In genomic region chr1:20988030-20988825, GRCh38 we compare ENCODE assay signal across 25 cellular contexts.
A peak's percentile ranks its signal among the peaks of the same experiment; 100 is the strongest.
DNase-seq lines count a peak whose midpoint lies in the region; ATAC-seq and TF ChIP-seq lines count a peak whose summit lies in the region.
"Had no signal": no experiment of that assay in that cellular context is flagged by ENCODE, and none has a peak within 500 bp of the region (broad histone marks: within the 10 kb centered on the region; RNA-seq: fewer than 3 reads in every experiment).

No MANE protein-coding gene starts in this region.

- DNase-seq in cardiac muscle cell (ENCODE audit: low read depth in 1 of 2, low spot score in 1 of 2) = no peak
- no peak for DNase-seq in right atrium auricular region (ENCODE audit: low spot score)
- DNase-seq in choroid plexus epithelial cell (ENCODE audit: low read depth) = peak; percentile 64
- no peak for DNase-seq in mesothelial cell of epicardium (ENCODE audit: low spot score in 2 of 2, unreplicated experiment in 2 of 2)
- DNase-seq in middle frontal gyrus (ENCODE audit: extremely low spot score, low spot score) = no peak
- no peak for DNase-seq in AG08395 (ENCODE audit: low spot score)
- no peak for DNase-seq in germinal center (ENCODE audit: low spot score)
- DNase-seq: 8988T; activated CD4-positive, alpha-beta T cell treated with anti-CD3 and anti-CD28 coated beads, Interleukin-2, amount 10 ng/mL, durations not matched to agents 24 days and 14 days; activated naive CD4-positive, alpha-beta T cell; activated T-cell treated with anti-CD3 and anti-CD28 coated beads, Interleukin-2, amount 50 U/mL, for 4 hours; adrenal gland; AML-193; CD4-positive, alpha-beta memory T cell; foreskin keratinocyte; hypothalamus; left ventricle myocardium superior; NCI-H510A treated with DMSO at 0.1 percent for 48 hours; stimulated activated CD4-positive, alpha-beta T cell treated with anti-CD3 and anti-CD28 coated beads, Interleukin-15, amount 100 ng/mL, for 24 hours; stimulated activated naive CD8-positive, alpha-beta T cell treated with anti-CD3 and anti-CD28 coated beads, Interleukin-15, amount 100 ng/mL, for 72 hours had no signal

- peak overlapping the region; percentile 2 for H3K27ac ChIP-seq in cardiac muscle cell
- H3K27ac ChIP-seq in right atrium auricular region = no peak overlapping the region
- H3K27ac ChIP-seq: adrenal gland, foreskin keratinocyte, tibial nerve, VCaP had no signal

- no peak for TF ChIP-seq CTCF in cardiac muscle cell (IDR thresholded peaks at IDR 0.05; ENCODE audit: low read depth, low read length)
- TF ChIP-seq CTCF in right atrium auricular region (IDR thresholded peaks at IDR 0.05) = no peak
- no peak for TF ChIP-seq CTCF in choroid plexus epithelial cell (conservative IDR thresholded peaks at IDR 0.05; ENCODE audit: low read depth, low read length)
- TF ChIP-seq CTCF in mesothelial cell of epicardium (IDR thresholded peaks at IDR 0.05; ENCODE audit: unreplicated experiment) = no peak

- H3K36me3 ChIP-seq in cardiac muscle cell (no peaks in the 10 kb centered on the region), right atrium auricular region (no peaks in the 10 kb centered on the region)
- H3K36me3 ChIP-seq: adrenal gland, tibial nerve had no signal

- no peak overlapping the region for H3K4me3 ChIP-seq in cardiac muscle cell
- no peak overlapping the region for H3K4me3 ChIP-seq in right atrium auricular region
- H3K4me3 ChIP-seq in choroid plexus epithelial cell (ENCODE audit: low read depth, low read length) = no peak overlapping the region
- H3K4me3 ChIP-seq: adrenal gland, tibial nerve had no signal

- H3K4me1 Mint-ChIP-seq in mesothelial cell of epicardium = peaks cover 22% of the 10 kb centered on the region

- H3K27ac Mint-ChIP-seq in mesothelial cell of epicardium = peak overlapping the region; percentile 55
- H3K27ac Mint-ChIP-seq: activated CD4-positive, alpha-beta T cell treated with anti-CD3 and anti-CD28 coated beads, Interleukin-2, amount 10 ng/mL, durations not matched to agents 24 days and 14 days; CD4-positive, alpha-beta memory T cell; T-helper 2 cell treated with Interferon-gamma antibody and Interleukin-4, amounts not matched to agents 5 μg/mL and 100 μg/mL, for 36 hours had no signal

- no peak overlapping the region for H3K4me3 Mint-ChIP-seq in mesothelial cell of epicardium
- H3K4me3 Mint-ChIP-seq: activated CD4-positive, alpha-beta T cell treated with anti-CD3 and anti-CD28 coated beads, Interleukin-2, amount 10 ng/mL, durations not matched to agents 24 days and 14 days; activated T-cell treated with anti-CD3 and anti-CD28 coated beads, Interleukin-2, amount 50 U/mL, for 4 hours; CD4-positive, alpha-beta memory T cell; stimulated activated naive CD8-positive, alpha-beta T cell treated with anti-CD3 and anti-CD28 coated beads, Interleukin-15, amount 100 ng/mL, for 72 hours; T-helper 2 cell treated with Interferon-gamma antibody and Interleukin-4, amounts not matched to agents 5 μg/mL and 100 μg/mL, for 36 hours had no signal

- ATAC-seq in HG02759 (IDR thresholded peaks at IDR 0.05; ENCODE audit: unreplicated experiment) = no peak
- ATAC-seq: activated T-cell treated with anti-CD3 and anti-CD28 coated beads, Interleukin-2, amount 50 U/mL, for 4 hours; foreskin keratinocyte; left ventricle myocardium superior; sciatic nerve; stimulated activated naive CD8-positive, alpha-beta T cell treated with anti-CD3 and anti-CD28 coated beads, Interleukin-15, amount 100 ng/mL, for 72 hours had no signal

- no peaks in the 10 kb centered on the region for H3K9me3 Mint-ChIP-seq in mesothelial cell of epicardium
- H3K9me3 Mint-ChIP-seq: activated CD4-positive, alpha-beta T cell treated with anti-CD3 and anti-CD28 coated beads, Interleukin-2, amount 10 ng/mL, durations not matched to agents 24 days and 14 days; activated T-cell treated with anti-CD3 and anti-CD28 coated beads, Interleukin-2, amount 50 U/mL, for 4 hours; CD4-positive, alpha-beta memory T cell; stimulated activated naive CD8-positive, alpha-beta T cell treated with anti-CD3 and anti-CD28 coated beads, Interleukin-15, amount 100 ng/mL, for 72 hours; T-helper 2 cell treated with Interferon-gamma antibody and Interleukin-4, amounts not matched to agents 5 μg/mL and 100 μg/mL, for 36 hours had no signal

- H3K9me3 ChIP-seq in cardiac muscle cell (ENCODE audit: low read depth) = no peaks in the 10 kb centered on the region
- H3K9me3 ChIP-seq in right atrium auricular region = no peaks in the 10 kb centered on the region
- H3K9me3 ChIP-seq: adrenal gland, tibial nerve had no signal

- no peaks in the 10 kb centered on the region for H3K27me3 Mint-ChIP-seq in mesothelial cell of epicardium (ENCODE audit: low read depth)
- H3K27me3 Mint-ChIP-seq: activated CD4-positive, alpha-beta T cell treated with anti-CD3 and anti-CD28 coated beads, Interleukin-2, amount 10 ng/mL, durations not matched to agents 24 days and 14 days; CD4-positive, alpha-beta memory T cell; stimulated activated naive CD8-positive, alpha-beta T cell treated with anti-CD3 and anti-CD28 coated beads, Interleukin-15, amount 100 ng/mL, for 72 hours had no signal

- H3K27me3 ChIP-seq in cardiac muscle cell (no peaks in the 10 kb centered on the region), right atrium auricular region (no peaks in the 10 kb centered on the region)
- H3K27me3 ChIP-seq: adrenal gland, foreskin keratinocyte, tibial nerve had no signal

- H3K36me3 Mint-ChIP-seq in mesothelial cell of epicardium = peaks cover 4% of the 10 kb centered on the region
- H3K36me3 Mint-ChIP-seq: CD4-positive, alpha-beta memory T cell had no signal

- peaks cover 8% of the 10 kb centered on the region for H3K4me1 ChIP-seq in cardiac muscle cell (ENCODE audit: low read depth)
- peaks cover 0 to 4% of the 10 kb centered on the region in 2 donors for H3K4me1 ChIP-seq in right atrium auricular region
- H3K4me1 ChIP-seq: foreskin keratinocyte had no signal
